8 cellular contexts compared by ENCODE assay signal in the genomic region with DNA sequence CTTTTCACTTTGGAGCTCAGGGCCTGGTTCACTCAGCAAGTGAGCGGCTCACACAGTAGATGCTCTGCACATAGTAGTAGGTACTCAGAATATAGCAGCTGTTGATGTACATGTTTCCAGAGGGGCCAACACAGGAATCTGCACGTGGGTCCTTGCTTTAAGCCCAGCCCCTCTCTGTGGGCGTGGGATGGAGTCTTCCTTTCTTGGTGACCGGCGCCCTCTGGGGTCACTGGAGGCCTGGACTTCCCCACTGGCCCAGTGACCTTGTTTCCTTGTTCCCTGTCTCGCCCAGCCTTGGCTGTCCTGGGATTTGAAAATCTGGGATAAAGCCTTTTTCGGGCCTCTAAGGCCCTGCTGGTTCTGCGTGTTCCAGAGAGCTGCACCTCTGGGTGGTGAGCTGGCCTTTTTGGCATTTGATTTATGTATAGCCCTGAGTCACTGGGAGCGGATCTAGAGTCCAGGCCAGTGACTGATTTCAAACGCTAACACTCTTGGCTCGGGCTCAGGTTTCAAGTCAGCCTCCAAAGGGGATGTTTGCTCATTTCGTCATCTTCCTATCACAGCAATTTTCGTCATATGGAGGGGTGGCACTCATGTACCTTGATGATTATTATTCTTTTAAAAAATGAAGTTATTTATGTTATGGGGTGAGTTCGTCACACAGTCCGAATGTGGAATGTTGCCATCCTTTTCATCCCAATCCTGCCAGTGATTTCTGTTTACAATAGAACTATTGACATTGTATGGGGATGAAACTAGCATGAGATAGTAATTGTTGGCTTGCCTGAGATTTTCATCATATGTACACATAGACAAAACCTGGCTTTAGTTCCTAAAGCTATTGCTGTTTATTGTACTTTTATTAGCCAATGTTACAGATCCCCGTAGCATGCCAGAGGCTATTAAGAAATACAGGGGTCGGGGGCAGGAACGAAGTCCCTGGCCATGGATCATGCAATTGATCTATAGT.
A peak's percentile ranks its signal among the peaks of the same experiment; 100 is the strongest.
DNase-seq lines count a peak whose midpoint lies in the region; ATAC-seq lines count a peak whose summit lies in the region.

No MANE protein-coding gene starts in this region.

- H3K4me3 ChIP-seq in SJCRH30 (peak overlapping the region; percentile 44), esophagus (ENCODE audit: low read depth in 1 of 2, low read length in 2 of 2) (no peak overlapping the region), muscle layer of duodenum (ENCODE audit: low read depth in 1 of 2, low read length in 2 of 2) (no peak overlapping the region)

- H3K9me3 ChIP-seq in SJCRH30 (replicated peaks) (no peaks in the 10 kb centered on the region), esophagus (ENCODE audit: control insufficient read depth in 2 of 2, insufficient read depth in 1 of 2, low read depth in 1 of 2, low read length in 1 of 2) (no peaks in the 10 kb centered on the region), muscle layer of duodenum (ENCODE audit: control insufficient read depth in 1 of 2, low read length in 2 of 2) (no peaks in the 10 kb centered on the region)

- H3K27me3 ChIP-seq in SJCRH30, result no peaks in the 10 kb centered on the region
- no peaks in the 10 kb centered on the region for H3K27me3 ChIP-seq in esophagus (ENCODE audit: control insufficient read depth in 1 of 2, insufficient read depth in 2 of 2, low read length in 2 of 2)
- no peaks in the 10 kb centered on the region for H3K27me3 ChIP-seq in muscle layer of duodenum (ENCODE audit: low read depth, low read length)

- in situ Hi-C loops in ACHN (cut with HindIII; ENCODE audit: low pct_ligation_motif_present, low pct_unique_long_range_greater_than_20kb, low sequenced_read_pairs), result no loop called here

- no peaks in the 10 kb centered on the region for H3K36me3 ChIP-seq in SJCRH30
- no peaks in the 10 kb centered on the region for H3K36me3 ChIP-seq in esophagus (ENCODE audit: control insufficient read depth in 2 of 2, insufficient read depth in 2 of 2, low read length in 1 of 2)
- H3K36me3 ChIP-seq in muscle layer of duodenum (ENCODE audit: control insufficient read depth in 1 of 2, insufficient read depth in 2 of 2, low read length in 2 of 2), result peaks cover 0 to 6% of the 10 kb centered on the region in 2 donors

- H3K4me1 ChIP-seq in SJCRH30, result peaks cover 19% of the 10 kb centered on the region
- H3K4me1 ChIP-seq in esophagus (ENCODE audit: control insufficient read depth in 2 of 2, insufficient read depth in 2 of 2, low read length in 1 of 2), result peaks cover 3 to 6% of the 10 kb centered on the region in 2 donors
- H3K4me1 ChIP-seq in muscle layer of duodenum (ENCODE audit: control insufficient read depth in 1 of 2, insufficient read depth in 2 of 2, low read length in 2 of 2), result peaks cover 5 to 45% of the 10 kb centered on the region in 2 donors

- WGBS in esophagus, 2 donors, result 26 to 28% methylated on average over 18 of the region's 18 CpGs

- ATAC-seq in HG03159 (IDR thresholded peaks at IDR 0.05; ENCODE audit: unreplicated experiment) (no peak), GM18907 (IDR thresholded peaks at IDR 0.05; ENCODE audit: unreplicated experiment) (no peak)

- H3K27ac ChIP-seq in SJCRH30 (peak overlapping the region; percentile 82), esophagus (ENCODE audit: low read depth in 2 of 2, low read length in 1 of 2) (peak overlapping the region; percentile 85 to 91), muscle layer of duodenum (ENCODE audit: low read length) (peak overlapping the region; percentile 91)

- DNase-seq in ACHN (peak; percentile 100), HuH-7.5 (ENCODE audit: low spot score) (peak; percentile 82), SJCRH30 (peak; percentile 83 to 90)
- DNase-seq in activated CD4-positive, alpha-beta T cell treated with anti-CD3 and anti-CD28 coated beads for 4 hours, result no peak

Comparison
In these comparisons a context has a peak if more than half of its experiments do, and no peak if none do; other contexts are left out.
1. DNase-seq: peak in ACHN (single experiment), HuH-7.5 (single experiment) and SJCRH30 (2 of 2); none in activated CD4-positive, alpha-beta T cell treated with anti-CD3 and anti-CD28 coated beads for 4 hours (0 of 2).
2. Peak in every context shown above with its lines, with median percentiles within 50 percentile points of each other: H3K27ac ChIP-seq.